In genomic region chr14:50121506-50121905, GRCh38 we compare ENCODE assay signal across 21 cellular contexts. TPM values are rescaled to one million over a fixed set of nuclear protein-coding genes. Genes with fewer than 3 reads are reported as not detected.
A peak's percentile ranks its signal among the peaks of the same experiment; 100 is the strongest.
DNase-seq lines count a peak whose midpoint lies in the region; ATAC-seq and TF ChIP-seq lines count a peak whose summit lies in the region.
"Had no signal": no experiment of that assay in that cellular context is flagged by ENCODE, and none has a peak within 500 bp of the region (broad histone marks: within the 10 kb centered on the region; RNA-seq: fewer than 3 reads in every experiment).

No MANE protein-coding gene starts in this region.

- H3K27ac Mint-ChIP-seq in WTC11 = peak overlapping the region; percentile 32
- peak overlapping the region; percentile 63 for H3K27ac Mint-ChIP-seq in memory B cell
- H3K27ac Mint-ChIP-seq: B cell; CD4-positive, alpha-beta T cell had no signal

- intact Hi-C loops in A673 (cut with micrococcal nuclease; ENCODE audit: unreplicated experiment) = no loop called here

- no peaks in the 10 kb centered on the region for H3K36me3 Mint-ChIP-seq in WTC11
- peaks cover 26% of the 10 kb centered on the region for H3K36me3 Mint-ChIP-seq in memory B cell

- H3K4me1 Mint-ChIP-seq in WTC11 (peaks cover 13% of the 10 kb centered on the region), memory B cell (peaks cover 4% of the 10 kb centered on the region)

- POLR2A ChIA-PET in WTC11 (lab: Charles Lee) (no interaction called here), A673 (lab: Charles Lee; ENCODE audit: low non-redundant PET) (interaction anchor here (0.6 kb wide), 1 partner anchor 25 kb away, joined by 11 read pairs; no protein-coding TSS in a partner anchor)

- no peak overlapping the region for H3K4me3 ChIP-seq in A673 (ENCODE audit: low read depth, low read length, poor library complexity, severe bottlenecking)
- H3K4me3 ChIP-seq: SJSA1 had no signal

- H3K27me3 Mint-ChIP-seq in WTC11 (ENCODE audit: low read depth) = no peaks in the 10 kb centered on the region
- no peaks in the 10 kb centered on the region for H3K27me3 Mint-ChIP-seq in memory B cell
- H3K27me3 Mint-ChIP-seq: B cell; CD4-positive, alpha-beta T cell had no signal

- no TSS peak for BruUV-seq in A673 (replicated peaks; lab: Mats Ljungman, UMichigan)

- DNase-seq in Ammon's horn (ENCODE audit: low spot score) = peak; percentile 21
- no peak for DNase-seq in WTC11 (ENCODE audit: low spot score)
- DNase-seq in memory B cell (ENCODE audit: low spot score in 2 of 2) = no peak
- peak; percentile 76 for DNase-seq in putamen (ENCODE audit: low spot score)
- DNase-seq in A673 (ENCODE audit: low spot score) = no peak
- DNase-seq in GM19238 (ENCODE audit: insufficient read length, low spot score) = no peak
- DNase-seq: Calu3; CD4-positive, alpha-beta T cell; DMS53; H7; IMR-90; Kasumi-1; MM.1S; NCI-H1092 treated with DMSO at 0.1 percent for 48 hours; NCI-H1694; NCI-H2107; NCI-H345; PC-3 had no signal

- no peak overlapping the region for H3K27ac ChIP-seq in A673 (ENCODE audit: low read depth, low read length, poor library complexity, severe bottlenecking)
- H3K27ac ChIP-seq: SJSA1 had no signal

- no peaks in the 10 kb centered on the region for H3K9me3 ChIP-seq in A673 (ENCODE audit: low read depth, low read length, poor library complexity, severe bottlenecking)
- H3K9me3 ChIP-seq: SJSA1 had no signal

- CTCF ChIA-PET in WTC11 (lab: Charles Lee) (no interaction called here), A673 (lab: Charles Lee) (no interaction called here)

- no peaks in the 10 kb centered on the region for H3K36me3 ChIP-seq in A673 (ENCODE audit: insufficient read depth, low read length, poor library complexity, severe bottlenecking)

- H3K4me3 Mint-ChIP-seq in WTC11 (no peak overlapping the region), memory B cell (no peak overlapping the region)
- H3K4me3 Mint-ChIP-seq: B cell; CD4-positive, alpha-beta T cell had no signal

- H3K27me3 ChIP-seq in A673 (replicated peaks; ENCODE audit: insufficient read depth, low read depth, low read length, poor library complexity) = no peaks in the 10 kb centered on the region
- H3K27me3 ChIP-seq: SJSA1 had no signal

- ATAC-seq in WTC11 (no peak), memory B cell (ENCODE audit: low read depth) (no peak), GM21723 (IDR thresholded peaks at IDR 0.05; ENCODE audit: unreplicated experiment) (no peak)
- ATAC-seq: PC-3 had no signal

- no peaks in the 10 kb centered on the region for H3K9me3 Mint-ChIP-seq in WTC11
- no peaks in the 10 kb centered on the region for H3K9me3 Mint-ChIP-seq in memory B cell
- H3K9me3 Mint-ChIP-seq: CD4-positive, alpha-beta T cell had no signal

- peaks cover 6% of the 10 kb centered on the region for H3K4me1 ChIP-seq in A673 (ENCODE audit: insufficient read depth, low read length, poor library complexity, severe bottlenecking)

- TF ChIP-seq CTCF in WTC11 (IDR thresholded peaks at IDR 0.05) = no peak
- no peak for TF ChIP-seq CTCF in A673 (conservative IDR thresholded peaks at IDR 0.05; ENCODE audit: low read depth, low read length)

TF ChIP-seq in WTC11, 78 proteins besides CTCF, POLR2A, EP300 and RAD21:
- TF ChIP-seq IRF2 (CRISPR knock-in tag; IDR thresholded peaks at IDR 0.05; ENCODE audit: borderline replicate concordance, low read depth) = no peak
- no peak for TF ChIP-seq NFYB (CRISPR knock-in tag; conservative IDR thresholded peaks at IDR 0.05; ENCODE audit: low read depth)
- no peak for TF ChIP-seq GABPB1 (CRISPR knock-in tag; IDR thresholded peaks at IDR 0.05)
- TF ChIP-seq PRDM15 (CRISPR knock-in tag; IDR thresholded peaks at IDR 0.05) = no peak
- TF ChIP-seq, protein P1, sequence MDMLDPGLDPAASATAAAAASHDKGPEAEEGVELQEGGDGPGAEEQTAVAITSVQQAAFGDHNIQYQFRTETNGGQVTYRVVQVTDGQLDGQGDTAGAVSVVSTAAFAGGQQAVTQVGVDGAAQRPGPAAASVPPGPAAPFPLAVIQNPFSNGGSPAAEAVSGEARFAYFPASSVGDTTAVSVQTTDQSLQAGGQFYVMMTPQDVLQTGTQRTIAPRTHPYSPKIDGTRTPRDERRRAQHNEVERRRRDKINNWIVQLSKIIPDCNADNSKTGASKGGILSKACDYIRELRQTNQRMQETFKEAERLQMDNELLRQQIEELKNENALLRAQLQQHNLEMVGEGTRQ (CRISPR knock-in tag; IDR thresholded peaks at IDR 0.05) = no peak
- TF ChIP-seq GRHL2 (CRISPR knock-in tag; IDR thresholded peaks at IDR 0.05; ENCODE audit: insufficient replicate concordance, severe bottlenecking) = no peak
- no peak for TF ChIP-seq AFF4 (CRISPR knock-in tag; IDR thresholded peaks at IDR 0.05; ENCODE audit: borderline replicate concordance)
- TF ChIP-seq AR (CRISPR knock-in tag; IDR thresholded peaks at IDR 0.05) = no peak

RNA-seq across cellular contexts. Expression of gene VCPKMT, which starts 5.1 kb away (rescaled TPM):
- total RNA-seq in WTC11 (2021) (10.5 to 11.5 TPM (median 11.1 TPM) in 3 replicates), A673 (2021) (11.9 and 14.3 TPM in 2 replicates)

Comparison
In these comparisons a context has a peak if more than half of its experiments do, and no peak if none do; other contexts are left out.
1. DNase-seq: peak in Ammon's horn (single experiment) and putamen (single experiment); none in WTC11 (single experiment), memory B cell (0 of 2), A673 (single experiment) and GM19238 (single experiment).